ENCODE assay signal across 8 cellular contexts in genomic region chr22:46736705-46737104, GRCh38. TPM values are rescaled to one million over a fixed set of nuclear protein-coding genes. Genes with fewer than 3 reads are reported as not detected.
A peak's percentile ranks its signal among the peaks of the same experiment; 100 is the strongest.
DNase-seq lines count a peak whose midpoint lies in the region; FAIRE-seq and TF ChIP-seq lines count a peak whose summit lies in the region.

No MANE protein-coding gene starts in this region.

- peaks cover 62% of the 10 kb centered on the region for H3K79me2 ChIP-seq in astrocyte (ENCODE audit: insufficient read depth, low read length)

- H2AFZ ChIP-seq in astrocyte (ENCODE audit: low read depth, low read length), result no peak overlapping the region

- no peaks in the 10 kb centered on the region for H3K9me3 Mint-ChIP-seq in activated CD4-positive, alpha-beta T cell treated with anti-CD3 and anti-CD28 coated beads, Interleukin-2, amount 10 ng/mL, durations not matched to agents 7 days and 5 days
- H3K9me3 Mint-ChIP-seq in astrocyte (ENCODE audit: unreplicated experiment), result no peaks in the 10 kb centered on the region

- no peak for TF ChIP-seq CTCF in astrocyte (IDR thresholded peaks at IDR 0.05; ENCODE audit: insufficient read depth, low read depth, low read length)
- TF ChIP-seq CTCF in liver (IDR thresholded peaks at IDR 0.05; ENCODE audit: low read depth, low read length, missing input control), result no peak
- no peak for TF ChIP-seq CTCF in tibial artery (IDR thresholded peaks at IDR 0.05)

- DNase-seq in activated CD4-positive, alpha-beta T cell treated with anti-CD3 and anti-CD28 coated beads, Interleukin-2, amount 10 ng/mL, durations not matched to agents 7 days and 5 days, result no peak
- DNase-seq in activated CD4-positive, alpha-beta T cell treated with anti-CD3 and anti-CD28 coated beads, Interleukin-2, amount 50 U/mL, for 1 hour, result no peak
- no peak for DNase-seq in astrocyte (ENCODE audit: low read depth)
- DNase-seq in tibial artery, result no peak
- no peak for DNase-seq in RKO (ENCODE audit: low spot score)
- no peak for DNase-seq in DMS 273 (lab: John Stamatoyannopoulos, UW; ENCODE audit: unreplicated experiment)
- no peak for DNase-seq in activated CD8-positive, alpha-beta memory T cell treated with anti-CD3 and anti-CD28 coated beads, Interleukin-2, amount 50 U/mL, for 4 hours

- H3K4me1 Mint-ChIP-seq in activated CD4-positive, alpha-beta T cell treated with anti-CD3 and anti-CD28 coated beads, Interleukin-2, amount 10 ng/mL, durations not matched to agents 7 days and 5 days, result peaks cover 46% of the 10 kb centered on the region
- H3K4me1 Mint-ChIP-seq in astrocyte (ENCODE audit: low read depth, unreplicated experiment), result peaks cover 9% of the 10 kb centered on the region

- H3K4me3 Mint-ChIP-seq in activated CD4-positive, alpha-beta T cell treated with anti-CD3 and anti-CD28 coated beads, Interleukin-2, amount 10 ng/mL, durations not matched to agents 7 days and 5 days, result peak overlapping the region; percentile 100
- H3K4me3 Mint-ChIP-seq in astrocyte (ENCODE audit: unreplicated experiment), result peak overlapping the region; percentile 91

- CTCF ChIA-PET in activated CD4-positive, alpha-beta T cell treated with anti-CD3 and anti-CD28 coated beads, Interleukin-2, amount 10 ng/mL, durations not matched to agents 7 days and 5 days (lab: Charles Lee), result interaction anchor here (1.1 kb wide), 1 partner anchor 14 kb away, joined by 3 read pairs; no protein-coding TSS in a partner anchor

- no peak overlapping the region for H3K27ac ChIP-seq in astrocyte (ENCODE audit: low read depth, low read length)
- H3K27ac ChIP-seq in liver (ENCODE audit: low read depth in 1 of 2, low read length in 2 of 2), result peak overlapping the region; percentile 88 to 89
- peak overlapping the region; percentile 82 to 92 for H3K27ac ChIP-seq in tibial artery

- peak overlapping the region; percentile 97 for H3K27ac Mint-ChIP-seq in activated CD4-positive, alpha-beta T cell treated with anti-CD3 and anti-CD28 coated beads, Interleukin-2, amount 10 ng/mL, durations not matched to agents 7 days and 5 days
- no peak overlapping the region for H3K27ac Mint-ChIP-seq in astrocyte (ENCODE audit: unreplicated experiment)

- H3K36me3 Mint-ChIP-seq in activated CD4-positive, alpha-beta T cell treated with anti-CD3 and anti-CD28 coated beads, Interleukin-2, amount 10 ng/mL, durations not matched to agents 7 days and 5 days (ENCODE audit: low read depth), result peaks cover 21% of the 10 kb centered on the region
- H3K36me3 Mint-ChIP-seq in astrocyte (ENCODE audit: low read depth, unreplicated experiment), result peaks cover 2% of the 10 kb centered on the region

- POLR2A ChIA-PET in activated CD4-positive, alpha-beta T cell treated with anti-CD3 and anti-CD28 coated beads, Interleukin-2, amount 10 ng/mL, durations not matched to agents 7 days and 5 days (lab: Charles Lee), result interaction anchor here (0.7 kb wide), 1 partner anchor 52 kb away, joined by 4 read pairs; no protein-coding TSS in a partner anchor

- intact Hi-C loops in tibial artery (cut with DNase I; ENCODE audit: low total_unique reads), result no loop called here

- no peaks in the 10 kb centered on the region for H3K36me3 ChIP-seq in astrocyte (ENCODE audit: insufficient read depth, low read length)
- no peaks in the 10 kb centered on the region for H3K36me3 ChIP-seq in liver (ENCODE audit: control insufficient read depth in 4 of 4, insufficient read depth in 3 of 4, low read depth in 1 of 4, low read length in 3 of 4)
- peaks cover 0 to 4% (median 0%) of the 10 kb centered on the region in 3 donors for H3K36me3 ChIP-seq in tibial artery

- H3K4me1 ChIP-seq in astrocyte (ENCODE audit: insufficient read depth, low read length) (peaks cover 36% of the 10 kb centered on the region), liver (ENCODE audit: control insufficient read depth in 4 of 4, insufficient read depth in 4 of 4, low read length in 3 of 4) (peaks cover 20 to 80% (median 61%) of the 10 kb centered on the region in 4 donors), tibial artery (peaks cover 6 to 56% (median 45%) of the 10 kb centered on the region in 4 donors)

- H3K27me3 Mint-ChIP-seq in activated CD4-positive, alpha-beta T cell treated with anti-CD3 and anti-CD28 coated beads, Interleukin-2, amount 10 ng/mL, durations not matched to agents 7 days and 5 days, result no peaks in the 10 kb centered on the region
- no peaks in the 10 kb centered on the region for H3K27me3 Mint-ChIP-seq in astrocyte (ENCODE audit: low read depth, unreplicated experiment)

- H3K9ac ChIP-seq in astrocyte (ENCODE audit: low read length), result peak overlapping the region; percentile 81
- H3K9ac ChIP-seq in liver (ENCODE audit: low read depth in 1 of 2, low read length in 2 of 2), result peak overlapping the region; percentile 50 to 57

- H3K9me3 ChIP-seq in astrocyte (ENCODE audit: insufficient read depth, low read depth, low read length) (no peaks in the 10 kb centered on the region), liver (ENCODE audit: control insufficient read depth in 4 of 4, low read length in 3 of 4) (no peaks in the 10 kb centered on the region), tibial artery (no peaks in the 10 kb centered on the region)

- H3K4me3 ChIP-seq in astrocyte (ENCODE audit: insufficient read depth, low read depth, low read length) (peak overlapping the region; percentile 82), liver (ENCODE audit: low read depth in 1 of 3, low read length in 3 of 3) (peak overlapping the region in 1 of 3 donors; percentile 54), tibial artery (peak overlapping the region; percentile 60 to 85)

- 60% methylated on average over 8 of the region's 8 CpGs for whole genome bisulfite sequencing in liver

- H3K27me3 ChIP-seq in astrocyte (ENCODE audit: insufficient read depth, low read length), result no peaks in the 10 kb centered on the region
- no peaks in the 10 kb centered on the region for H3K27me3 ChIP-seq in liver (ENCODE audit: control insufficient read depth in 4 of 4, insufficient read depth in 4 of 4, low read length in 3 of 4)
- no peaks in the 10 kb centered on the region for H3K27me3 ChIP-seq in tibial artery

- FAIRE-seq in astrocyte (lab: Jason Lieb, UNC), result no peak

- H4K20me1 ChIP-seq in astrocyte (ENCODE audit: insufficient read depth, low read length), result peaks cover 46% of the 10 kb centered on the region

- H3K4me2 ChIP-seq in astrocyte (ENCODE audit: low read length), result peak overlapping the region; percentile 98

- TF ChIP-seq RAD21 in liver (IDR thresholded peaks at IDR 0.05), result no peak

TF ChIP-seq in liver, 16 proteins besides CTCF, POLR2A, EP300 and RAD21:
- TF ChIP-seq SP1 (IDR thresholded peaks at IDR 0.05), result no peak
- TF ChIP-seq HNF4A (conservative IDR thresholded peaks at IDR 0.05), result no peak
- TF ChIP-seq GABPA (IDR thresholded peaks at IDR 0.05 in 1 of 2, conservative IDR thresholded peaks at IDR 0.05 in 1 of 2), result no peak
- no peak for TF ChIP-seq ATF3 (IDR thresholded peaks at IDR 0.05)
- no peak for TF ChIP-seq YY1 (IDR thresholded peaks at IDR 0.05)
- no peak for TF ChIP-seq MAX (IDR thresholded peaks at IDR 0.05)
- TF ChIP-seq NR2F2 (IDR thresholded peaks at IDR 0.05), result no peak
- TF ChIP-seq RXRA (IDR thresholded peaks at IDR 0.05), result no peak
- no peak for TF ChIP-seq FOXA1 (IDR thresholded peaks at IDR 0.05)
- no peak for TF ChIP-seq ZBTB33 (IDR thresholded peaks at IDR 0.05)
- no peak for TF ChIP-seq EGR1 (IDR thresholded peaks at IDR 0.05; ENCODE audit: low read depth in 2 of 2)
- no peak for TF ChIP-seq FOXA2 (IDR thresholded peaks at IDR 0.05)
- no peak for TF ChIP-seq HNF4G (IDR thresholded peaks at IDR 0.05)
- TF ChIP-seq JUND (IDR thresholded peaks at IDR 0.05), result no peak

RNA-seq across cellular contexts. Expression of gene CERK, which starts 1.3 kb away (rescaled TPM):
- total RNA-seq in activated CD4-positive, alpha-beta T cell treated with anti-CD3 and anti-CD28 coated beads, Interleukin-2, amount 10 ng/mL, durations not matched to agents 7 days and 5 days, result 10 to 100 TPM; 41.8 to 47.1 TPM
- total RNA-seq in astrocyte (18.8 and 23.2 TPM in 2 replicates), liver (10 to 100 TPM in 1 of 2 donors, 1 to 10 TPM in 1; 9.6 to 24.3 TPM)
- polyA plus RNA-seq in liver, result 10 to 100 TPM in 1 of 2 donors, 1 to 10 TPM in 1; 7.9 to 10.7 TPM

RNA-seq across cellular contexts. Expression of gene TBC1D22A, which starts 25.7 kb away (rescaled TPM):
- 10 to 100 TPM; 34.1 to 39.2 TPM for total RNA-seq in activated CD4-positive, alpha-beta T cell treated with anti-CD3 and anti-CD28 coated beads, Interleukin-2, amount 10 ng/mL, durations not matched to agents 7 days and 5 days
- total RNA-seq in astrocyte, result 20.9 and 24.2 TPM in 2 replicates
- 10 to 100 TPM in 1 of 2 donors, 1 to 10 TPM in 1; 8.3 to 12.4 TPM for total RNA-seq in liver
- polyA plus RNA-seq in liver, result 1 to 10 TPM; 4.1 to 8.5 TPM
